ENCODE assay signal across 24 cellular contexts in the genomic region with DNA sequence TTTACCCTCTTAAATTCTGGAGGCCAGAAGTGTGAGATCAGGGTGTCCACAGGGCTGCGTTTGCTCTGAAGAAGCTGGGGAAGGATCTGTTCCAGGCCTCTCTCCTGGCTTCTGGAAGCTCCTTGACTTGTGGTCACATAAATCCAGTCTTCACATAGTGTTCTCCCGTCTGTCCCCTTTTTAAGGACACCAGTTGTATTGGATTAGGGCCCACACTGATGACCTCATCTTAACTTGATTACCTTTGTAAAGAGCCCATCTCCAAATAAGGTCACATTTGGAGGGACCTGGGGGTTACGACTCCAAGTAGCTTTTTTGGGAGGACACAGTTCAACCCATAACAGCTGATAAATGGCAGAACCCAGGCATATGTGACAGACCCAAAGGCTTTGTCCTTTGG. TPM values are rescaled to one million over a fixed set of nuclear protein-coding genes. Genes with fewer than 3 reads are reported as not detected.
A peak's percentile ranks its signal among the peaks of the same experiment; 100 is the strongest.
DNase-seq lines count a peak whose midpoint lies in the region; ATAC-seq and TF ChIP-seq lines count a peak whose summit lies in the region.
"Had no signal": no experiment of that assay in that cellular context is flagged by ENCODE, and none has a peak within 500 bp of the region (broad histone marks: within the 10 kb centered on the region; RNA-seq: fewer than 3 reads in every experiment).

No MANE protein-coding gene starts in this region.

- H3K23ac ChIP-seq in trophoblast cell (ENCODE audit: low read length) = no peak overlapping the region

- no peaks in the 10 kb centered on the region for H3K4me1 ChIP-seq in left ventricle myocardium inferior
- peaks cover 0 to 25% (median 16%) of the 10 kb centered on the region in 4 donors for H3K4me1 ChIP-seq in esophagus muscularis mucosa
- peaks cover 21 to 22% of the 10 kb centered on the region in 2 experiments for H3K4me1 ChIP-seq in trophoblast cell (ENCODE audit: control insufficient read depth in 1 of 2, insufficient read depth in 2 of 2, low read length in 2 of 2)
- H3K4me1 ChIP-seq: body of pancreas, testis had no signal

- H3K27me3 ChIP-seq in left ventricle myocardium inferior (ENCODE audit: low read depth) (peaks cover 6% of the 10 kb centered on the region), esophagus muscularis mucosa (no peaks in the 10 kb centered on the region), trophoblast cell (ENCODE audit: insufficient read depth, low read length) (no peaks in the 10 kb centered on the region)
- H3K27me3 ChIP-seq: BLaER1 treated with 17β-estradiol and CSF1 and Interleukin-3, amounts not matched to agents 10 nM and 100 nM; body of pancreas; MG63; testis had no signal

- peak overlapping the region; percentile 48 for H2BK120ac ChIP-seq in trophoblast cell (ENCODE audit: insufficient read depth, low read length, poor library complexity)

- no peak overlapping the region for H3K14ac ChIP-seq in trophoblast cell (ENCODE audit: low read length)

- TF ChIP-seq CTCF in left ventricle myocardium inferior (IDR thresholded peaks at IDR 0.05; ENCODE audit: borderline replicate concordance) = no peak
- TF ChIP-seq CTCF in esophagus muscularis mucosa (IDR thresholded peaks at IDR 0.05) = no peak
- no peak for TF ChIP-seq CTCF in GM10266 (IDR thresholded peaks at IDR 0.05; ENCODE audit: control insufficient read depth, insufficient read depth, low read depth, missing control alignments)

- DNase-seq in left ventricle myocardium inferior (no peak), Right ventricle myocardium superior (no peak), esophagus muscularis mucosa (ENCODE audit: extremely low spot score) (no peak), trophoblast cell (no peak), GM10266 (ENCODE audit: extremely low spot score) (no peak), cerebellar nuclear complex (lab: John Stamatoyannopoulos, UW) (no peak)
- no peak for DNase-seq in NK-92 treated with Interleukin-12 subunit alpha and Interleukin-12 subunit beta, amount 100 ng/mL, for 24 hours (lab: John Stamatoyannopoulos, UW)
- DNase-seq: activated CD4-positive, alpha-beta T cell treated with anti-CD3 and anti-CD28 coated beads, Interleukin-2, amount 50 U/mL, for 48 hours; activated effector memory CD4-positive, alpha-beta T cell treated with anti-CD3 and anti-CD28 coated beads, Interleukin-2, amount 50 U/mL, for 16 hours; Calu3; effector memory CD4-positive, alpha-beta T cell; mesenchymal stem cell; MG63; NCI-H1436; NCI-H524; nephron progenitor cell; testis had no signal

- H4K12ac ChIP-seq in trophoblast cell (ENCODE audit: low read depth, low read length) = no peak overlapping the region

- no peaks in the 10 kb centered on the region for H3K79me2 ChIP-seq in trophoblast cell (ENCODE audit: control insufficient read depth, insufficient read depth, low read length, poor library complexity)

- no peak overlapping the region for H2AK5ac ChIP-seq in trophoblast cell (ENCODE audit: low read length)

- H4K91ac ChIP-seq in trophoblast cell (ENCODE audit: low read depth, low read length) = peak overlapping the region; percentile 41

- H4K8ac ChIP-seq in trophoblast cell (ENCODE audit: low read depth, low read length) = no peak overlapping the region

- no peak for TF ChIP-seq POLR2A in esophagus muscularis mucosa (IDR thresholded peaks at IDR 0.05; ENCODE audit: low read depth)

- peak overlapping the region; percentile 12 for H3K27ac ChIP-seq in left ventricle myocardium inferior (replicated peaks)
- H3K27ac ChIP-seq in esophagus muscularis mucosa (replicated peaks in 1 of 4) = peak overlapping the region in 3 of 4 donors; percentile 12 to 60 (median 41)
- H3K27ac ChIP-seq in trophoblast cell (ENCODE audit: low read depth, low read length) = no peak overlapping the region
- H3K27ac ChIP-seq: BLaER1 treated with 17β-estradiol and CSF1 and Interleukin-3, amounts not matched to agents 10 nM and 100 nM; body of pancreas; testis had no signal

- no peak for ATAC-seq in Right ventricle myocardium superior (ENCODE audit: poor library complexity)
- ATAC-seq in HG03521 (IDR thresholded peaks at IDR 0.05; ENCODE audit: unreplicated experiment) = no peak
- ATAC-seq: stimulated activated memory B cell treated with anti-CD40 and anti-IgM and Interleukin-4, amounts not matched to agents 10 μg/mL and 1 μg/mL and 100 μg/mL, for 72 hours had no signal

- H3K9ac ChIP-seq in trophoblast cell (ENCODE audit: low read length) = no peak overlapping the region
- H3K9ac ChIP-seq: BLaER1 treated with 17β-estradiol and CSF1 and Interleukin-3, amounts not matched to agents 10 nM and 100 nM had no signal

- no peak overlapping the region for H3K18ac ChIP-seq in trophoblast cell (ENCODE audit: low read length)

- no peak overlapping the region for H3K4ac ChIP-seq in trophoblast cell (ENCODE audit: low read depth, low read length)

- H2BK12ac ChIP-seq in trophoblast cell (ENCODE audit: low read length) = peak overlapping the region; percentile 69

- H3K4me3 ChIP-seq in left ventricle myocardium inferior (no peak overlapping the region), esophagus muscularis mucosa (no peak overlapping the region), trophoblast cell (ENCODE audit: low read depth, low read length) (no peak overlapping the region)
- H3K4me3 ChIP-seq: BLaER1 treated with 17β-estradiol and CSF1 and Interleukin-3, amounts not matched to agents 10 nM and 100 nM; body of pancreas; MG63; smooth muscle cell; testis had no signal

- WGBS in esophagus muscularis mucosa = 71% methylated on average over 3 of the region's 3 CpGs
- WGBS in trophoblast cell (ENCODE audit: extremely low coverage, insufficient coverage, insufficient read length) = no CpG with 5 or more reads among the region's 3 CpGs

- H3K9me3 ChIP-seq in left ventricle myocardium inferior (replicated peaks) = no peaks in the 10 kb centered on the region
- H3K9me3 ChIP-seq in esophagus muscularis mucosa = no peaks in the 10 kb centered on the region
- peaks cover 4% of the 10 kb centered on the region for H3K9me3 ChIP-seq in trophoblast cell (ENCODE audit: insufficient read depth, low read depth, low read length)
- H3K9me3 ChIP-seq: BLaER1 treated with 17β-estradiol and CSF1 and Interleukin-3, amounts not matched to agents 10 nM and 100 nM; body of pancreas; MG63; testis had no signal

- intact Hi-C loops in left ventricle myocardium inferior (cut with micrococcal nuclease) = loop anchor here (5.0 kb wide), 1 partner anchor 122 kb away; no protein-coding TSS in a partner anchor
- intact Hi-C loops in Right ventricle myocardium superior (cut with DNase I) = no loop called here
- intact Hi-C loops in esophagus muscularis mucosa (cut with DNase I) = no loop called here

- no peak overlapping the region for H3K4me2 ChIP-seq in trophoblast cell (ENCODE audit: low read length)
- H3K4me2 ChIP-seq: BLaER1 treated with 17β-estradiol and CSF1 and Interleukin-3, amounts not matched to agents 10 nM and 100 nM; smooth muscle cell had no signal

- peaks cover 8% of the 10 kb centered on the region for H3K79me1 ChIP-seq in trophoblast cell (ENCODE audit: low read length)

- no peak overlapping the region for H2AFZ ChIP-seq in trophoblast cell (ENCODE audit: insufficient read depth, low read length, poor library complexity)

- H3K36me3 ChIP-seq in left ventricle myocardium inferior (no peaks in the 10 kb centered on the region), esophagus muscularis mucosa (no peaks in the 10 kb centered on the region), trophoblast cell (ENCODE audit: control insufficient read depth in 1 of 2, insufficient read depth in 2 of 2, low read length in 2 of 2) (no peaks in the 10 kb centered on the region)
- H3K36me3 ChIP-seq: BLaER1 treated with 17β-estradiol and CSF1 and Interleukin-3, amounts not matched to agents 10 nM and 100 nM; MG63 had no signal

- TF ChIP-seq EP300 in esophagus muscularis mucosa (IDR thresholded peaks at IDR 0.05) = peak; percentile 27

- peak overlapping the region; percentile 39 for H2BK5ac ChIP-seq in trophoblast cell (ENCODE audit: low read depth, low read length, poor library complexity)

RNA-seq across cellular contexts. Expression of a gene that starts 20.0 kb away (rescaled TPM):
- total RNA-seq in left ventricle myocardium inferior (not detected), Right ventricle myocardium superior (1.0 TPM), esophagus muscularis mucosa (1 to 10 TPM in 2 of 4 donors, not detected in 2; 2.1 to 2.6 TPM)
- 114 and 119 TPM in 2 replicates for polyA plus RNA-seq in trophoblast cell (2013)
- total RNA-seq: A673, glomerular endothelial cell had no signal

RNA-seq across cellular contexts. Expression of a gene that starts 33.6 kb away (rescaled TPM):
- 126 TPM for total RNA-seq in left ventricle myocardium inferior
- total RNA-seq in Right ventricle myocardium superior = 113 TPM
- 10 to 100 TPM; 64.4 to 90.9 (median 80.4) TPM for total RNA-seq in esophagus muscularis mucosa
- polyA plus RNA-seq in trophoblast cell (2013) = 72.1 and 75.4 TPM in 2 replicates

RNA-seq across cellular contexts. Expression of a gene that starts 41.4 kb away (rescaled TPM):
- total RNA-seq in left ventricle myocardium inferior = 362 TPM
- 350 TPM for total RNA-seq in Right ventricle myocardium superior
- total RNA-seq in esophagus muscularis mucosa = 100 to 1,000 TPM in 2 of 4 donors, 10 to 100 TPM in 2; 63.0 to 130 (median 109) TPM
- polyA plus RNA-seq in trophoblast cell (2013) = 10.9 and 13.1 TPM in 2 replicates
